Comparison of ENCODE assay signal across 11 cellular contexts in genomic region chr2:94759211-94759610, GRCh38.
A peak's percentile ranks its signal among the peaks of the same experiment; 100 is the strongest.
DNase-seq lines count a peak whose midpoint lies in the region; ATAC-seq and TF ChIP-seq lines count a peak whose summit lies in the region.
"Had no signal": no experiment of that assay in that cellular context is flagged by ENCODE, and none has a peak within 500 bp of the region (broad histone marks: within the 10 kb centered on the region; RNA-seq: fewer than 3 reads in every experiment).

No MANE protein-coding gene starts in this region.

- H3K9me2 ChIP-seq in DOHH2 (replicated peaks; ENCODE audit: control insufficient read depth, low read length), result no peaks in the 10 kb centered on the region

- H4K20me1 ChIP-seq in DOHH2 (ENCODE audit: control insufficient read depth, insufficient read depth, low read depth, low read length), result no peaks in the 10 kb centered on the region

- H3F3A ChIP-seq in DOHH2 (ENCODE audit: control insufficient read depth, insufficient read depth), result no peaks in the 10 kb centered on the region

- POLR2A ChIA-PET in activated CD4-positive, alpha-beta memory T cell treated with anti-CD3 and anti-CD28 coated beads, Interleukin-2, amount 10 ng/mL, durations not matched to agents 7 days and 5 days (lab: Charles Lee), result no interaction called here
- POLR2A ChIA-PET in CD8-positive, alpha-beta T cell (lab: Charles Lee), result no interaction called here

- 16 to 50% (median 31%) methylated on average over 5 to 7 of the region's 7 CpGs for WGBS in heart left ventricle, 4 donors

- CTCF ChIA-PET in activated CD4-positive, alpha-beta memory T cell treated with anti-CD3 and anti-CD28 coated beads, Interleukin-2, amount 10 ng/mL, durations not matched to agents 7 days and 5 days (lab: Charles Lee), result no interaction called here
- CTCF ChIA-PET in CD8-positive, alpha-beta T cell (lab: Charles Lee), result no interaction called here

- TF ChIP-seq POLR2A in heart left ventricle (IDR thresholded peaks at IDR 0.05), result no peak

- H3K4me1 Mint-ChIP-seq in activated CD4-positive, alpha-beta memory T cell treated with anti-CD3 and anti-CD28 coated beads, Interleukin-2, amount 10 ng/mL, durations not matched to agents 7 days and 5 days, result peaks cover 2% of the 10 kb centered on the region
- no peaks in the 10 kb centered on the region for H3K4me1 Mint-ChIP-seq in CD8-positive, alpha-beta T cell (ENCODE audit: low read depth)

- H3K4me2 ChIP-seq in DOHH2 (ENCODE audit: low read length), result no peak overlapping the region

- no peak overlapping the region for H3K4me3 ChIP-seq in DOHH2 (ENCODE audit: low read length)
- H3K4me3 ChIP-seq in brain microvascular endothelial cell (ENCODE audit: low read depth, low read length), result no peak overlapping the region
- H3K4me3 ChIP-seq in heart left ventricle, result no peak overlapping the region
- no peak overlapping the region for H3K4me3 ChIP-seq in CD8-positive, alpha-beta T cell (ENCODE audit: low read depth, low read length)
- H3K4me3 ChIP-seq: left ventricle myocardium inferior had no signal

- H3K27me3 Mint-ChIP-seq in activated CD4-positive, alpha-beta memory T cell treated with anti-CD3 and anti-CD28 coated beads, Interleukin-2, amount 10 ng/mL, durations not matched to agents 7 days and 5 days, result no peaks in the 10 kb centered on the region
- peaks cover 3% of the 10 kb centered on the region for H3K27me3 Mint-ChIP-seq in CD8-positive, alpha-beta T cell (ENCODE audit: low read depth)
- H3K27me3 Mint-ChIP-seq: dendritic cell treated with granulocyte-macrophage colony-stimulating factor and Interleukin-4, amounts not matched to agents 40 ng/mL and 50 ng/mL, for 4 days had no signal

- H3K27ac Mint-ChIP-seq in activated CD4-positive, alpha-beta memory T cell treated with anti-CD3 and anti-CD28 coated beads, Interleukin-2, amount 10 ng/mL, durations not matched to agents 7 days and 5 days, result no peak overlapping the region
- no peak overlapping the region for H3K27ac Mint-ChIP-seq in CD8-positive, alpha-beta T cell
- H3K27ac Mint-ChIP-seq: dendritic cell treated with granulocyte-macrophage colony-stimulating factor and Interleukin-4, amounts not matched to agents 40 ng/mL and 50 ng/mL, for 4 days had no signal

- no peaks in the 10 kb centered on the region for H3K79me2 ChIP-seq in DOHH2 (ENCODE audit: control insufficient read depth, low read length)

- H3K36me3 ChIP-seq in DOHH2 (ENCODE audit: control insufficient read depth, low read length), result no peaks in the 10 kb centered on the region
- no peaks in the 10 kb centered on the region for H3K36me3 ChIP-seq in brain microvascular endothelial cell (replicated peaks)
- H3K36me3 ChIP-seq in heart left ventricle, result no peaks in the 10 kb centered on the region
- H3K36me3 ChIP-seq in CD8-positive, alpha-beta T cell (ENCODE audit: insufficient read depth, low read length), result no peaks in the 10 kb centered on the region
- H3K36me3 ChIP-seq: left ventricle myocardium inferior had no signal

- peak; percentile 28 for TF ChIP-seq CTCF in 22Rv1 (IDR thresholded peaks at IDR 0.05)
- TF ChIP-seq CTCF in DOHH2 (IDR thresholded peaks at IDR 0.05; ENCODE audit: low read depth, low read length, poor library complexity, severe bottlenecking), result peak; percentile 22
- no peak for TF ChIP-seq CTCF in brain microvascular endothelial cell (IDR thresholded peaks at IDR 0.05; ENCODE audit: low read depth, low read length, missing control alignments)
- TF ChIP-seq CTCF in heart left ventricle (IDR thresholded peaks at IDR 0.05), result no peak
- TF ChIP-seq CTCF in CD8-positive, alpha-beta T cell (IDR thresholded peaks at IDR 0.05), result no peak

- H3K9me3 ChIP-seq in DOHH2 (ENCODE audit: control insufficient read depth, insufficient read depth, low read length) (no peaks in the 10 kb centered on the region), heart left ventricle (no peaks in the 10 kb centered on the region)
- no peaks in the 10 kb centered on the region for H3K9me3 ChIP-seq in CD8-positive, alpha-beta T cell (ENCODE audit: low read length)
- H3K9me3 ChIP-seq: left ventricle myocardium inferior had no signal

- DNase-seq in M059J (ENCODE audit: low read depth), result peak; percentile 11
- DNase-seq in activated CD4-positive, alpha-beta memory T cell treated with anti-CD3 and anti-CD28 coated beads, Interleukin-2, amount 10 ng/mL, durations not matched to agents 7 days and 5 days, result peak; percentile 20
- no peak for DNase-seq in brain microvascular endothelial cell
- no peak for DNase-seq in heart left ventricle
- no peak for DNase-seq in CD8-positive, alpha-beta T cell
- DNase-seq: left ventricle myocardium inferior; stimulated activated CD4-positive, alpha-beta T cell treated with anti-CD3 and anti-CD28 coated beads, Interleukin-4, amount 100 ng/mL, for 1 hour had no signal

- H3K27ac ChIP-seq in 22Rv1 (no peak overlapping the region), DOHH2 (ENCODE audit: low read depth, low read length) (no peak overlapping the region), brain microvascular endothelial cell (no peak overlapping the region), heart left ventricle (no peak overlapping the region)
- no peak overlapping the region for H3K27ac ChIP-seq in CD8-positive, alpha-beta T cell (ENCODE audit: low read depth, low read length)
- H3K27ac ChIP-seq: left ventricle myocardium inferior had no signal

- intact Hi-C loops in heart left ventricle (cut with DNase I), result no loop called here
- intact Hi-C loops in CD8-positive, alpha-beta T cell (cut with DNase I, micrococcal nuclease), result no loop called here

- H3K9me3 Mint-ChIP-seq in activated CD4-positive, alpha-beta memory T cell treated with anti-CD3 and anti-CD28 coated beads, Interleukin-2, amount 10 ng/mL, durations not matched to agents 7 days and 5 days, result peaks cover 9% of the 10 kb centered on the region
- no peaks in the 10 kb centered on the region for H3K9me3 Mint-ChIP-seq in CD8-positive, alpha-beta T cell
- H3K9me3 Mint-ChIP-seq: dendritic cell treated with granulocyte-macrophage colony-stimulating factor and Interleukin-4, amounts not matched to agents 40 ng/mL and 50 ng/mL, for 4 days had no signal

- in situ Hi-C loops in brain microvascular endothelial cell (cut with HindIII; ENCODE audit: low pct_ligation_motif_present, low sequenced_read_pairs), result no loop called here

- no peaks in the 10 kb centered on the region for H3K36me3 Mint-ChIP-seq in activated CD4-positive, alpha-beta memory T cell treated with anti-CD3 and anti-CD28 coated beads, Interleukin-2, amount 10 ng/mL, durations not matched to agents 7 days and 5 days (ENCODE audit: low read depth)
- no peaks in the 10 kb centered on the region for H3K36me3 Mint-ChIP-seq in CD8-positive, alpha-beta T cell

- no peaks in the 10 kb centered on the region for H3K4me1 ChIP-seq in DOHH2 (ENCODE audit: control insufficient read depth, low read length)
- H3K4me1 ChIP-seq in heart left ventricle, result no peaks in the 10 kb centered on the region
- no peaks in the 10 kb centered on the region for H3K4me1 ChIP-seq in CD8-positive, alpha-beta T cell (ENCODE audit: insufficient read depth, low read length)
- H3K4me1 ChIP-seq: left ventricle myocardium inferior had no signal

- H3K4me3 Mint-ChIP-seq in activated CD4-positive, alpha-beta memory T cell treated with anti-CD3 and anti-CD28 coated beads, Interleukin-2, amount 10 ng/mL, durations not matched to agents 7 days and 5 days, result no peak overlapping the region
- H3K4me3 Mint-ChIP-seq in CD8-positive, alpha-beta T cell, result no peak overlapping the region
- H3K4me3 Mint-ChIP-seq: dendritic cell treated with granulocyte-macrophage colony-stimulating factor and Interleukin-4, amounts not matched to agents 40 ng/mL and 50 ng/mL, for 4 days had no signal

- no peaks in the 10 kb centered on the region for H3K27me3 ChIP-seq in DOHH2 (ENCODE audit: control insufficient read depth, low read length)
- H3K27me3 ChIP-seq in brain microvascular endothelial cell (replicated peaks), result no peaks in the 10 kb centered on the region
- H3K27me3 ChIP-seq in heart left ventricle, result peaks cover 0 to 3% (median 0%) of the 10 kb centered on the region in 9 donors
- H3K27me3 ChIP-seq in CD8-positive, alpha-beta T cell (ENCODE audit: insufficient read depth, low read length), result no peaks in the 10 kb centered on the region

- no peak for ATAC-seq in GM18498 (IDR thresholded peaks at IDR 0.05; ENCODE audit: unreplicated experiment)
- no peak for ATAC-seq in heart left ventricle
- ATAC-seq in CD8-positive, alpha-beta T cell, result no peak

Comparison
In these comparisons a context has a peak if more than half of its experiments do, and no peak if none do; other contexts are left out.
1. CTCF ChIP-seq: peak in 22Rv1 (single experiment) and DOHH2 (single experiment); none in brain microvascular endothelial cell (single experiment), heart left ventricle (0 of 12) and CD8-positive, alpha-beta T cell (single experiment).
2. DNase-seq: peak in M059J (single experiment) and activated CD4-positive, alpha-beta memory T cell treated with anti-CD3 and anti-CD28 coated beads, Interleukin-2, amount 10 ng/mL, durations not matched to agents 7 days and 5 days (single experiment); none in brain microvascular endothelial cell (single experiment), heart left ventricle (0 of 5) and CD8-positive, alpha-beta T cell (0 of 7).